Comparison of ENCODE assay signal across 1 cellular context in the genomic region with DNA sequence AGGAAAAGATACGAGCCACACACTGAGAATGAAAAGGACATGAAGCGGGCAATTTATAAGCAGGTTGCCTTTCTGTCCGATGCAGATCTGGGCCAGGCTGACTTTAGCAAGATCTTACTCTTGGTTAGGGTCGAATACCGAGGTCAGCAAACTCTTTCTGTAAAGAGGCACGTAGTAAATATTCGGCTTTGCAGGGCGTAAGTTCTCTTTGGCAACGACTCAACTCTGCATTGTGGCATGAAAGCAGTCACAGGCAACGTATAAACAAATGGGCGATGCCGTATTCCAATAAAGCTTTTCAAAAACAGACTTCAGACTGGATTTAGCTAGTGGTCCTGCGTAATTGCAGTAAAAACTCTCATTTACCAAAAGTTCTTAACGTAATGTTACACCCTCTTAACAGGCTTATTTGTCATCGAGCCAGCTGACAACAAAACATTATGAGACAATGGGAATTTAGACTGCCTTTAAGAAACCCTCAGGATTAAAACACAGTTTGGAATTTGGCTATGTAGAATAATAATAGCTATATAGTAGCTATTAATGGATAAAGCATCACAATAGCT.
TF ChIP-seq lines count a peak whose summit lies in the region.

No MANE protein-coding gene starts in this region.

TF ChIP-seq in HepG2, 621 proteins besides CTCF, POLR2A, EP300 and RAD21:
- TF ChIP-seq, protein P1, sequence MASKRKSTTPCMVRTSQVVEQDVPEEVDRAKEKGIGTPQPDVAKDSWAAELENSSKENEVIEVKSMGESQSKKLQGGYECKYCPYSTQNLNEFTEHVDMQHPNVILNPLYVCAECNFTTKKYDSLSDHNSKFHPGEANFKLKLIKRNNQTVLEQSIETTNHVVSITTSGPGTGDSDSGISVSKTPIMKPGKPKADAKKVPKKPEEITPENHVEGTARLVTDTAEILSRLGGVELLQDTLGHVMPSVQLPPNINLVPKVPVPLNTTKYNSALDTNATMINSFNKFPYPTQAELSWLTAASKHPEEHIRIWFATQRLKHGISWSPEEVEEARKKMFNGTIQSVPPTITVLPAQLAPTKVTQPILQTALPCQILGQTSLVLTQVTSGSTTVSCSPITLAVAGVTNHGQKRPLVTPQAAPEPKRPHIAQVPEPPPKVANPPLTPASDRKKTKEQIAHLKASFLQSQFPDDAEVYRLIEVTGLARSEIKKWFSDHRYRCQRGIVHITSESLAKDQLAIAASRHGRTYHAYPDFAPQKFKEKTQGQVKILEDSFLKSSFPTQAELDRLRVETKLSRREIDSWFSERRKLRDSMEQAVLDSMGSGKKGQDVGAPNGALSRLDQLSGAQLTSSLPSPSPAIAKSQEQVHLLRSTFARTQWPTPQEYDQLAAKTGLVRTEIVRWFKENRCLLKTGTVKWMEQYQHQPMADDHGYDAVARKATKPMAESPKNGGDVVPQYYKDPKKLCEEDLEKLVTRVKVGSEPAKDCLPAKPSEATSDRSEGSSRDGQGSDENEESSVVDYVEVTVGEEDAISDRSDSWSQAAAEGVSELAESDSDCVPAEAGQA (IDR thresholded peaks at IDR 0.05; ENCODE audit: low read depth) = no peak
- TF ChIP-seq, protein P1 (CRISPR knock-in tag; IDR thresholded peaks at IDR 0.05; ENCODE audit: borderline replicate concordance) = no peak
- TF ChIP-seq ZNF496 (CRISPR knock-in tag; IDR thresholded peaks at IDR 0.05; ENCODE audit: insufficient replicate concordance) (no peak), NR1H2 (CRISPR knock-in tag; IDR thresholded peaks at IDR 0.05; ENCODE audit: borderline replicate concordance, low read depth) (no peak), ZNF354B (CRISPR knock-in tag; IDR thresholded peaks at IDR 0.05) (no peak), ZNF766 (CRISPR knock-in tag; IDR thresholded peaks at IDR 0.05; ENCODE audit: borderline replicate concordance) (no peak), ZNF776 (CRISPR knock-in tag; IDR thresholded peaks at IDR 0.05) (no peak), SP2 (CRISPR knock-in tag; IDR thresholded peaks at IDR 0.05) (no peak), CEBPB (IDR thresholded peaks at IDR 0.05; ENCODE audit: borderline replicate concordance, low read depth, low read length) (no peak)
- TF ChIP-seq, protein P2, sequence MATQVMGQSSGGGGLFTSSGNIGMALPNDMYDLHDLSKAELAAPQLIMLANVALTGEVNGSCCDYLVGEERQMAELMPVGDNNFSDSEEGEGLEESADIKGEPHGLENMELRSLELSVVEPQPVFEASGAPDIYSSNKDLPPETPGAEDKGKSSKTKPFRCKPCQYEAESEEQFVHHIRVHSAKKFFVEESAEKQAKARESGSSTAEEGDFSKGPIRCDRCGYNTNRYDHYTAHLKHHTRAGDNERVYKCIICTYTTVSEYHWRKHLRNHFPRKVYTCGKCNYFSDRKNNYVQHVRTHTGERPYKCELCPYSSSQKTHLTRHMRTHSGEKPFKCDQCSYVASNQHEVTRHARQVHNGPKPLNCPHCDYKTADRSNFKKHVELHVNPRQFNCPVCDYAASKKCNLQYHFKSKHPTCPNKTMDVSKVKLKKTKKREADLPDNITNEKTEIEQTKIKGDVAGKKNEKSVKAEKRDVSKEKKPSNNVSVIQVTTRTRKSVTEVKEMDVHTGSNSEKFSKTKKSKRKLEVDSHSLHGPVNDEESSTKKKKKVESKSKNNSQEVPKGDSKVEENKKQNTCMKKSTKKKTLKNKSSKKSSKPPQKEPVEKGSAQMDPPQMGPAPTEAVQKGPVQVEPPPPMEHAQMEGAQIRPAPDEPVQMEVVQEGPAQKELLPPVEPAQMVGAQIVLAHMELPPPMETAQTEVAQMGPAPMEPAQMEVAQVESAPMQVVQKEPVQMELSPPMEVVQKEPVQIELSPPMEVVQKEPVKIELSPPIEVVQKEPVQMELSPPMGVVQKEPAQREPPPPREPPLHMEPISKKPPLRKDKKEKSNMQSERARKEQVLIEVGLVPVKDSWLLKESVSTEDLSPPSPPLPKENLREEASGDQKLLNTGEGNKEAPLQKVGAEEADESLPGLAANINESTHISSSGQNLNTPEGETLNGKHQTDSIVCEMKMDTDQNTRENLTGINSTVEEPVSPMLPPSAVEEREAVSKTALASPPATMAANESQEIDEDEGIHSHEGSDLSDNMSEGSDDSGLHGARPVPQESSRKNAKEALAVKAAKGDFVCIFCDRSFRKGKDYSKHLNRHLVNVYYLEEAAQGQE (IDR thresholded peaks at IDR 0.05; ENCODE audit: borderline replicate concordance in 1 of 2, low read depth in 1 of 2, low read length in 2 of 2) = no peak
- TF ChIP-seq, protein P3, sequence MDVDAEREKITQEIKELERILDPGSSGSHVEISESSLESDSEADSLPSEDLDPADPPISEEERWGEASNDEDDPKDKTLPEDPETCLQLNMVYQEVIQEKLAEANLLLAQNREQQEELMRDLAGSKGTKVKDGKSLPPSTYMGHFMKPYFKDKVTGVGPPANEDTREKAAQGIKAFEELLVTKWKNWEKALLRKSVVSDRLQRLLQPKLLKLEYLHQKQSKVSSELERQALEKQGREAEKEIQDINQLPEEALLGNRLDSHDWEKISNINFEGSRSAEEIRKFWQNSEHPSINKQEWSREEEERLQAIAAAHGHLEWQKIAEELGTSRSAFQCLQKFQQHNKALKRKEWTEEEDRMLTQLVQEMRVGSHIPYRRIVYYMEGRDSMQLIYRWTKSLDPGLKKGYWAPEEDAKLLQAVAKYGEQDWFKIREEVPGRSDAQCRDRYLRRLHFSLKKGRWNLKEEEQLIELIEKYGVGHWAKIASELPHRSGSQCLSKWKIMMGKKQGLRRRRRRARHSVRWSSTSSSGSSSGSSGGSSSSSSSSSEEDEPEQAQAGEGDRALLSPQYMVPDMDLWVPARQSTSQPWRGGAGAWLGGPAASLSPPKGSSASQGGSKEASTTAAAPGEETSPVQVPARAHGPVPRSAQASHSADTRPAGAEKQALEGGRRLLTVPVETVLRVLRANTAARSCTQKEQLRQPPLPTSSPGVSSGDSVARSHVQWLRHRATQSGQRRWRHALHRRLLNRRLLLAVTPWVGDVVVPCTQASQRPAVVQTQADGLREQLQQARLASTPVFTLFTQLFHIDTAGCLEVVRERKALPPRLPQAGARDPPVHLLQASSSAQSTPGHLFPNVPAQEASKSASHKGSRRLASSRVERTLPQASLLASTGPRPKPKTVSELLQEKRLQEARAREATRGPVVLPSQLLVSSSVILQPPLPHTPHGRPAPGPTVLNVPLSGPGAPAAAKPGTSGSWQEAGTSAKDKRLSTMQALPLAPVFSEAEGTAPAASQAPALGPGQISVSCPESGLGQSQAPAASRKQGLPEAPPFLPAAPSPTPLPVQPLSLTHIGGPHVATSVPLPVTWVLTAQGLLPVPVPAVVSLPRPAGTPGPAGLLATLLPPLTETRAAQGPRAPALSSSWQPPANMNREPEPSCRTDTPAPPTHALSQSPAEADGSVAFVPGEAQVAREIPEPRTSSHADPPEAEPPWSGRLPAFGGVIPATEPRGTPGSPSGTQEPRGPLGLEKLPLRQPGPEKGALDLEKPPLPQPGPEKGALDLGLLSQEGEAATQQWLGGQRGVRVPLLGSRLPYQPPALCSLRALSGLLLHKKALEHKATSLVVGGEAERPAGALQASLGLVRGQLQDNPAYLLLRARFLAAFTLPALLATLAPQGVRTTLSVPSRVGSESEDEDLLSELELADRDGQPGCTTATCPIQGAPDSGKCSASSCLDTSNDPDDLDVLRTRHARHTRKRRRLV (CRISPR knock-in tag; IDR thresholded peaks at IDR 0.05) = no peak
- TF ChIP-seq, protein P4, sequence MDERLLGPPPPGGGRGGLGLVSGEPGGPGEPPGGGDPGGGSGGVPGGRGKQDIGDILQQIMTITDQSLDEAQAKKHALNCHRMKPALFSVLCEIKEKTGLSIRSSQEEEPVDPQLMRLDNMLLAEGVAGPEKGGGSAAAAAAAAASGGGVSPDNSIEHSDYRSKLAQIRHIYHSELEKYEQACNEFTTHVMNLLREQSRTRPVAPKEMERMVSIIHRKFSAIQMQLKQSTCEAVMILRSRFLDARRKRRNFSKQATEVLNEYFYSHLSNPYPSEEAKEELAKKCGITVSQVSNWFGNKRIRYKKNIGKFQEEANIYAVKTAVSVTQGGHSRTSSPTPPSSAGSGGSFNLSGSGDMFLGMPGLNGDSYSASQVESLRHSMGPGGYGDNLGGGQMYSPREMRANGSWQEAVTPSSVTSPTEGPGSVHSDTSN (CRISPR knock-in tag; IDR thresholded peaks at IDR 0.05) = no peak
TF ChIP-seq in HepG2: peak in this region for 0.
